8 cellular contexts compared by ENCODE assay signal in the genomic region with DNA sequence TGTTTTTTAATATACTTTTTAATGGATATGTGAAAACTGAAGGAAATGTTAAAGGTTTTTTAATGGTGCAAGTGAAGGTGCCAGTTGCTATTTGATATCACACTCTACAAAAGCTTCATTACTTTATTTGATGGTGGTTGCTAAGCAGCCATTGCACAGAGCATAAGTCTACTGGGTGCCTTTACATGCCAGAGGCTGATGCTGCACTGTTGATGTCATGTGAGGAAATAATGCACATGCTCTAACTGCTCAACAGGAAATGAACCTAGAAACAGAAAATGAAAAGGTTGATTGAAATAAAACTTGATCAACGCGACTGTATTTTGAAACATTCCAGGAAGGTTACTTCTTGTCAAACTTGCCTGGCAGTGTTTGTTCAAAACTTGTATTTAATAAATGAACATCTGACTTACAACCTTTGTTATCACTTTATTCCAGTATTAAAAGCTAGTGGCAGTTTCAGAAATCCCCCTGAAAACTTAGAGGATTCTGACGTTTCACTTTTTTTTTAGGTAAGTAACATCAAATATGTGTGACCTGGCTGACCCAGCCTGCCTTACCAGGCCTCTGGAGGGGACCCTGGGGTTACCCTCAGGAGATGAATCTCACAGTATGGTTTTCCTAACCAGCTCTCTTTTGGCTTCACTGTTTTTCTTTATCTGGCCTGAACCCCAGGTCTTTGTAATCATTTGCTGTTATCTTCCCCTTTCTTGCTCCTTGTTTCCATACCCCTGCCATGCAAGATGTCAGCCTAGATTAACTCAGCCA. TPM values are rescaled to one million over a fixed set of nuclear protein-coding genes. Genes with fewer than 3 reads are reported as not detected.
A peak's percentile ranks its signal among the peaks of the same experiment; 100 is the strongest.
DNase-seq lines count a peak whose midpoint lies in the region; ATAC-seq, FAIRE-seq and TF ChIP-seq lines count a peak whose summit lies in the region.
"Had no signal": no experiment of that assay in that cellular context is flagged by ENCODE, and none has a peak within 500 bp of the region (broad histone marks: within the 10 kb centered on the region; RNA-seq: fewer than 3 reads in every experiment).

No MANE protein-coding gene starts in this region.

- H3K9me3 ChIP-seq in kidney (ENCODE audit: control insufficient read depth in 1 of 2, low read length in 2 of 2), result no peaks in the 10 kb centered on the region

- peaks cover 0 to 3% of the 10 kb centered on the region in 2 donors for H3K36me3 ChIP-seq in kidney (ENCODE audit: control insufficient read depth in 1 of 2, insufficient read depth in 2 of 2, low read length in 2 of 2)

- peaks cover 4% of the 10 kb centered on the region in 2 donors for H3K4me1 ChIP-seq in kidney (ENCODE audit: control insufficient read depth in 1 of 2, insufficient read depth in 1 of 2, low read depth in 1 of 2, low read length in 2 of 2)

- no peak for FAIRE-seq in kidney (lab: Jason Lieb, UNC)
- FAIRE-seq: H1 had no signal

- peak; percentile 62 for DNase-seq in T-helper 22 cell (ENCODE audit: low read depth)
- DNase-seq in dermis blood vessel endothelial cell, result peak; percentile 26
- DNase-seq in stimulated activated CD8-positive, alpha-beta memory T cell treated with anti-CD3 and anti-CD28 coated beads, Interleukin-12 subunit alpha, Interleukin-12 subunit beta, amount 100 ng/mL, for 1 hour (ENCODE audit: low read depth), result peak; percentile 20
- no peak for DNase-seq in NCI-H1105 treated with DMSO at 0.1 percent for 48 hours (lab: John Stamatoyannopoulos, UW)
- no peak for DNase-seq in kidney

- no peak for TF ChIP-seq CTCF in kidney (IDR thresholded peaks at IDR 0.05; ENCODE audit: borderline replicate concordance, extremely low read depth, insufficient read depth)

- ATAC-seq in HG02642 (IDR thresholded peaks at IDR 0.05; ENCODE audit: poor library complexity, unreplicated experiment), result peak; percentile 31
- no peak for ATAC-seq in HG02763 (IDR thresholded peaks at IDR 0.05; ENCODE audit: unreplicated experiment)

- intact Hi-C loops in kidney (cut with DNase I), result no loop called here

- no peak overlapping the region for H3K9ac ChIP-seq in kidney (ENCODE audit: low read length in 2 of 2)

- H3K27ac ChIP-seq in kidney (ENCODE audit: low read depth in 2 of 2, low read length in 2 of 2), result no peak overlapping the region

- H3K4me3 ChIP-seq in kidney (ENCODE audit: low read length in 2 of 2), result no peak overlapping the region

RNA-seq across cellular contexts. Expression of a gene that starts 2.4 kb away (rescaled TPM):
- 46.4 and 58.9 TPM in 2 replicates for total RNA-seq in dermis blood vessel endothelial cell
- 173 TPM for total RNA-seq in kidney
- polyA plus RNA-seq in kidney (ENCODE audit: insufficient read depth, low read depth, low replicate concordance), result 811 TPM

RNA-seq across cellular contexts. Expression of a gene that starts 37.3 kb away (rescaled TPM):
- total RNA-seq in dermis blood vessel endothelial cell (34.4 and 49.6 TPM in 2 replicates), kidney (85.1 TPM)
- 5.6 TPM for polyA plus RNA-seq in kidney (ENCODE audit: insufficient read depth, low read depth, low replicate concordance)

RNA-seq across cellular contexts. Expression of a gene that starts 39.6 kb away (rescaled TPM):
- total RNA-seq in dermis blood vessel endothelial cell (32.5 and 43.3 TPM in 2 replicates), kidney (39.2 TPM)
- polyA plus RNA-seq in kidney (ENCODE audit: insufficient read depth, low read depth, low replicate concordance), result 11.2 TPM

RNA-seq across cellular contexts. Expression of a gene that starts 54.8 kb away (rescaled TPM):
- total RNA-seq in dermis blood vessel endothelial cell (not detected in 2 replicates), kidney (4.8 TPM)
- 0.45 TPM for polyA plus RNA-seq in kidney (ENCODE audit: insufficient read depth, low read depth, low replicate concordance)
- total RNA-seq: H1 had no signal
- polyA plus RNA-seq: H1 had no signal

RNA-seq across cellular contexts. Expression of a gene that starts 56.5 kb away (rescaled TPM):
- total RNA-seq in dermis blood vessel endothelial cell, result not detected in 2 replicates
- total RNA-seq in kidney, result 8.7 TPM
- polyA plus RNA-seq in kidney (ENCODE audit: insufficient read depth, low read depth, low replicate concordance), result 1.4 TPM
- total RNA-seq: H1 had no signal
- polyA plus RNA-seq: H1 had no signal

Comparison
In these comparisons a context has a peak if more than half of its experiments do, and no peak if none do; other contexts are left out.
1. DNase-seq: peak in T-helper 22 cell (single experiment), dermis blood vessel endothelial cell (single experiment) and stimulated activated CD8-positive, alpha-beta memory T cell treated with anti-CD3 and anti-CD28 coated beads, Interleukin-12 subunit alpha, Interleukin-12 subunit beta, amount 100 ng/mL, for 1 hour (single experiment); none in NCI-H1105 treated with DMSO at 0.1 percent for 48 hours (single experiment) and kidney (single experiment).